In genomic region chr17:38225844-38226495, GRCh38 we compare ENCODE assay signal across 19 cellular contexts. TPM values are rescaled to one million over a fixed set of nuclear protein-coding genes. Genes with fewer than 3 reads are reported as not detected.
"Had no signal": no experiment of that assay in that cellular context is flagged by ENCODE, and none has a peak within 500 bp of the region (broad histone marks: within the 10 kb centered on the region; RNA-seq: fewer than 3 reads in every experiment).

No MANE protein-coding gene starts in this region.

RNA-seq across cellular contexts. Expression of gene TBC1D3, which starts 33.6 kb away (rescaled TPM):
- total RNA-seq: activated naive CD4-positive, alpha-beta T cell treated with anti-CD3 and anti-CD28 coated beads for 36 hours; activated naive CD8-positive, alpha-beta T cell treated with anti-CD3 and anti-CD28 coated beads for 36 hours; activated naive CD8-positive, alpha-beta T cell treated with anti-CD3 and anti-CD28 coated beads, Interleukin-2, amount 10 ng/mL, durations not matched to agents 7 days and 5 days; activated T-cell treated with anti-CD3 and anti-CD28 coated beads, Interleukin-2, amount 50 U/mL, for 4 hours; activated T-cell treated with anti-CD3 and anti-CD28 coated beads, Interleukin-2, amount 50 U/mL, for 72 hours; activated T-helper 1 cell treated with anti-CD3 and anti-CD28 coated beads, Interleukin-12 subunit alpha, Interleukin-12 subunit beta, Interleukin-2, Interleukin-4 antibody, amounts not matched to agents 30 ng/mL and 10 ng/mL and 1 ng/mL, durations not matched to agents 14 hours and 24 hours and 36 hours; activated T-helper 2 cell treated with anti-CD3 and anti-CD28 coated beads, Interferon-gamma antibody, Interleukin-2, Interleukin-4, amounts not matched to agents 10 μg/mL and 5 μg/mL and 100 μg/mL, durations not matched to agents 14 hours and 24 hours and 36 hours; adrenal gland; aorta; ascending aorta; astrocyte; body of pancreas; breast epithelium; bronchial epithelial cell; cardiac muscle cell; cardiac septum; cerebellum; chondrocyte had no signal
- polyA plus RNA-seq: adipose tissue, aorta, cardiac muscle cell had no signal
